1 cellular context compared by ENCODE assay signal in genomic region chr18:74654637-74655036, GRCh38.
TF ChIP-seq lines count a peak whose summit lies in the region.

No MANE protein-coding gene starts in this region.

TF ChIP-seq in liver, 16 proteins besides CTCF, POLR2A, EP300 and RAD21 (continued from another document):
- TF ChIP-seq REST (IDR thresholded peaks at IDR 0.05) (no peak), MAX (IDR thresholded peaks at IDR 0.05) (no peak), RXRA (IDR thresholded peaks at IDR 0.05) (no peak), HNF4A (conservative IDR thresholded peaks at IDR 0.05) (no peak), JUND (IDR thresholded peaks at IDR 0.05) (no peak), ZBTB33 (IDR thresholded peaks at IDR 0.05) (no peak), YY1 (IDR thresholded peaks at IDR 0.05) (no peak), SP1 (IDR thresholded peaks at IDR 0.05) (no peak), GABPA (IDR thresholded peaks at IDR 0.05 in 1 of 2, conservative IDR thresholded peaks at IDR 0.05 in 1 of 2) (no peak), FOXA1 (IDR thresholded peaks at IDR 0.05) (no peak), NR2F2 (IDR thresholded peaks at IDR 0.05) (no peak), FOXA2 (IDR thresholded peaks at IDR 0.05) (no peak)
